Comparison of ENCODE assay signal across 7 cellular contexts in genomic region chr10:88791924-88792323, GRCh38. TPM values are rescaled to one million over a fixed set of nuclear protein-coding genes. Genes with fewer than 3 reads are reported as not detected.
DNase-seq lines count a peak whose midpoint lies in the region; ATAC-seq and TF ChIP-seq lines count a peak whose summit lies in the region.

No MANE protein-coding gene starts in this region.

- in situ Hi-C loops in KBM-7 (cut with MboI; ENCODE audit: low pct_unique_long_range_greater_than_20kb, low sequenced_read_pairs), result no loop called here

- DNase-seq in GM06990 (ENCODE audit: extremely low read depth, insufficient read length) (no peak), KBM-7 (peak; percentile 50), neuronal stem cell (ENCODE audit: low spot score) (peak; percentile 8), NCI-H1694 (lab: John Stamatoyannopoulos, UW) (no peak), germinal center (ENCODE audit: low spot score) (no peak)

- H3K27me3 ChIP-seq in GM06990 (replicated peaks; ENCODE audit: control insufficient read depth, insufficient read depth, low read length), result no peaks in the 10 kb centered on the region
- H3K27me3 ChIP-seq in neuronal stem cell (ENCODE audit: control insufficient read depth in 3 of 3, insufficient read depth in 3 of 3, low read depth in 1 of 3, low read length in 3 of 3), result no peaks in the 10 kb centered on the region

- H3K36me3 Mint-ChIP-seq in brain, result no peaks in the 10 kb centered on the region

- H4K91ac ChIP-seq in neuronal stem cell (ENCODE audit: low read depth, low read length, poor library complexity), result no peak overlapping the region

- H3K23ac ChIP-seq in neuronal stem cell (ENCODE audit: low read depth, low read length, poor library complexity), result no peak overlapping the region

- H3K27ac ChIP-seq in neuronal stem cell (replicated peaks; ENCODE audit: low read length), result no peak overlapping the region

- no peak overlapping the region for H3K9ac ChIP-seq in neuronal stem cell (ENCODE audit: low read depth, low read length, poor library complexity)

- no peak overlapping the region for H3K4ac ChIP-seq in neuronal stem cell (ENCODE audit: low read length)

- H3K27ac Mint-ChIP-seq in brain, result no peak overlapping the region

- WGBS in neuronal stem cell (ENCODE audit: extremely low coverage in 2 of 2, insufficient read length in 2 of 2, insufficient replicate concordance in 1 of 2), 2 donors, result no CpG with 5 or more reads among the region's 2 CpGs

- no peak overlapping the region for H3K4me2 ChIP-seq in neuronal stem cell (ENCODE audit: insufficient read depth, low read length, poor library complexity, severe bottlenecking)

- H2AFZ ChIP-seq in neuronal stem cell (ENCODE audit: low read length), result no peak overlapping the region

- H2BK5ac ChIP-seq in neuronal stem cell (ENCODE audit: low read length), result no peak overlapping the region

- no peaks in the 10 kb centered on the region for H3K4me1 Mint-ChIP-seq in brain

- H2BK12ac ChIP-seq in neuronal stem cell (ENCODE audit: low read length), result no peak overlapping the region

- H3K36me3 ChIP-seq in GM06990 (ENCODE audit: control insufficient read depth, insufficient read depth, low read length) (no peaks in the 10 kb centered on the region), neuronal stem cell (replicated peaks in 1 of 2; ENCODE audit: control insufficient read depth in 2 of 2, insufficient read depth in 2 of 2, low read length in 2 of 2) (no peaks in the 10 kb centered on the region)

- no peaks in the 10 kb centered on the region for H3K4me1 ChIP-seq in neuronal stem cell (ENCODE audit: control insufficient read depth in 2 of 2, insufficient read depth in 1 of 2, low read depth in 1 of 2, low read length in 2 of 2)

- no peak for ATAC-seq in GM21825 (IDR thresholded peaks at IDR 0.05; ENCODE audit: unreplicated experiment)

- H3K79me1 ChIP-seq in neuronal stem cell (ENCODE audit: low read depth, low read length), result no peaks in the 10 kb centered on the region

- H3K4me3 Mint-ChIP-seq in brain, result no peak overlapping the region

- no peaks in the 10 kb centered on the region for H3K9me3 ChIP-seq in neuronal stem cell (replicated peaks in 1 of 2; ENCODE audit: control insufficient read depth in 2 of 2, insufficient read depth in 1 of 2, low read depth in 1 of 2, low read length in 2 of 2)

- H3K4me3 ChIP-seq in GM06990 (replicated peaks; ENCODE audit: low read depth, low read length), result no peak overlapping the region
- H3K4me3 ChIP-seq in neuronal stem cell (ENCODE audit: low read length in 2 of 2), result no peak overlapping the region

- H3K18ac ChIP-seq in neuronal stem cell (ENCODE audit: low read length), result no peak overlapping the region

- H3K9me3 Mint-ChIP-seq in brain, result peaks cover 0 to 2% (median 0%) of the 10 kb centered on the region in 5 experiments

- no peak overlapping the region for H2BK15ac ChIP-seq in neuronal stem cell (ENCODE audit: low read length)

- peaks cover 3% of the 10 kb centered on the region for H3K27me3 Mint-ChIP-seq in brain

- no peak overlapping the region for H2AK5ac ChIP-seq in neuronal stem cell (ENCODE audit: low read depth, low read length)

- no peak overlapping the region for H3K14ac ChIP-seq in neuronal stem cell (ENCODE audit: low read length)

- TF ChIP-seq CTCF in GM06990 (IDR thresholded peaks at IDR 0.05; ENCODE audit: insufficient read depth, low read length, poor library complexity, severe bottlenecking), result peak; percentile 60
- TF ChIP-seq CTCF in brain (conservative IDR thresholded peaks at IDR 0.05), result peak; percentile 22 to 53

- H4K8ac ChIP-seq in neuronal stem cell (ENCODE audit: low read depth, low read length), result no peak overlapping the region

- no peak overlapping the region for H2BK120ac ChIP-seq in neuronal stem cell (ENCODE audit: low read depth, low read length)

RNA-seq across cellular contexts. Expression of gene LIPM, which starts 10.6 kb away (rescaled TPM):
- not detected for polyA plus RNA-seq in brain (ENCODE audit: insufficient read depth, low read depth, low replicate concordance)
- polyA plus RNA-seq in neuronal stem cell (2013, experiment 1 of 2), result not detected
- polyA plus RNA-seq in neuronal stem cell (2013, experiment 2 of 2), result not detected

RNA-seq across cellular contexts. Expression of gene LIPN, which starts 32.1 kb away (rescaled TPM):
- not detected for polyA plus RNA-seq in brain (ENCODE audit: insufficient read depth, low read depth, low replicate concordance)
- not detected for polyA plus RNA-seq in neuronal stem cell (2013, experiment 1 of 2)
- polyA plus RNA-seq in neuronal stem cell (2013, experiment 2 of 2), result not detected

RNA-seq across cellular contexts. Expression of gene ANKRD22, which starts 59.7 kb away (rescaled TPM):
- polyA plus RNA-seq in brain (ENCODE audit: insufficient read depth, low read depth, low replicate concordance), result not detected
- polyA plus RNA-seq in neuronal stem cell (2013, experiment 1 of 2), result not detected
- polyA plus RNA-seq in neuronal stem cell (2013, experiment 2 of 2), result not detected

Comparison
In these comparisons a context has a peak if more than half of its experiments do, and no peak if none do; other contexts are left out.
1. DNase-seq: peak in KBM-7 (single experiment) and neuronal stem cell (single experiment); none in GM06990 (single experiment), NCI-H1694 (single experiment) and germinal center (single experiment).